In genomic region chr9:122991370-122991830, GRCh38 we compare ENCODE assay signal across 9 cellular contexts. TPM values are rescaled to one million over a fixed set of nuclear protein-coding genes. Genes with fewer than 3 reads are reported as not detected.
DNase-seq lines count a peak whose midpoint lies in the region; ATAC-seq and FAIRE-seq lines count a peak whose summit lies in the region.
"Had no signal": no experiment of that assay in that cellular context is flagged by ENCODE, and none has a peak within 500 bp of the region (broad histone marks: within the 10 kb centered on the region; RNA-seq: fewer than 3 reads in every experiment).

No MANE protein-coding gene starts in this region.

- H3K4me3 Mint-ChIP-seq in CD4-positive, CD25-positive, alpha-beta regulatory T cell, result no peak overlapping the region
- no peak overlapping the region for H3K4me3 Mint-ChIP-seq in activated naive CD8-positive, alpha-beta T cell treated with anti-CD3 and anti-CD28 coated beads, Interleukin-2, amount 50 U/mL, for 24 hours
- H3K4me3 Mint-ChIP-seq: stimulated activated naive CD8-positive, alpha-beta T cell treated with anti-CD3 and anti-CD28 coated beads, Interleukin-15, Interleukin-2, amounts not matched to agents 100 ng/mL and 50 ng/mL, for 24 hours had no signal

- no peaks in the 10 kb centered on the region for H3K9me3 Mint-ChIP-seq in CD4-positive, CD25-positive, alpha-beta regulatory T cell
- no peaks in the 10 kb centered on the region for H3K9me3 Mint-ChIP-seq in activated naive CD8-positive, alpha-beta T cell treated with anti-CD3 and anti-CD28 coated beads, Interleukin-2, amount 50 U/mL, for 24 hours
- H3K9me3 Mint-ChIP-seq: stimulated activated naive CD8-positive, alpha-beta T cell treated with anti-CD3 and anti-CD28 coated beads, Interleukin-15, Interleukin-2, amounts not matched to agents 100 ng/mL and 50 ng/mL, for 24 hours had no signal

- H3K9me3 ChIP-seq in CD4-positive, CD25-positive, alpha-beta regulatory T cell (ENCODE audit: control insufficient read depth in 2 of 2, low read length in 2 of 2), result no peaks in the 10 kb centered on the region
- no peaks in the 10 kb centered on the region for H3K9me3 ChIP-seq in small intestine (ENCODE audit: control insufficient read depth, low read depth)

- H3K4me3 ChIP-seq in CD4-positive, CD25-positive, alpha-beta regulatory T cell (ENCODE audit: low read depth, low read length), result no peak overlapping the region
- no peak overlapping the region for H3K4me3 ChIP-seq in small intestine (ENCODE audit: low read depth in 1 of 2, low read length in 2 of 2)

- H3K27me3 ChIP-seq in CD4-positive, CD25-positive, alpha-beta regulatory T cell (ENCODE audit: control insufficient read depth, insufficient read depth, low read length), result no peaks in the 10 kb centered on the region
- H3K27me3 ChIP-seq in small intestine (ENCODE audit: control insufficient read depth in 2 of 2, insufficient read depth in 2 of 2, low read length in 2 of 2), result no peaks in the 10 kb centered on the region

- no peaks in the 10 kb centered on the region for H3K4me1 ChIP-seq in CD4-positive, CD25-positive, alpha-beta regulatory T cell (ENCODE audit: control insufficient read depth, insufficient read depth, low read length, poor library complexity, severe bottlenecking)
- no peaks in the 10 kb centered on the region for H3K4me1 ChIP-seq in small intestine (ENCODE audit: control insufficient read depth in 2 of 2, insufficient read depth in 1 of 2, low read depth in 1 of 2, low read length in 1 of 2)

- no peaks in the 10 kb centered on the region for H3K27me3 Mint-ChIP-seq in CD4-positive, CD25-positive, alpha-beta regulatory T cell
- no peaks in the 10 kb centered on the region for H3K27me3 Mint-ChIP-seq in activated naive CD8-positive, alpha-beta T cell treated with anti-CD3 and anti-CD28 coated beads, Interleukin-2, amount 50 U/mL, for 24 hours
- H3K27me3 Mint-ChIP-seq: stimulated activated naive CD8-positive, alpha-beta T cell treated with anti-CD3 and anti-CD28 coated beads, Interleukin-15, Interleukin-2, amounts not matched to agents 100 ng/mL and 50 ng/mL, for 24 hours had no signal

- H3K4me1 Mint-ChIP-seq in CD4-positive, CD25-positive, alpha-beta regulatory T cell, result peaks cover 3 to 7% (median 5%) of the 10 kb centered on the region in 4 donors
- peaks cover 3% of the 10 kb centered on the region for H3K4me1 Mint-ChIP-seq in activated naive CD8-positive, alpha-beta T cell treated with anti-CD3 and anti-CD28 coated beads, Interleukin-2, amount 50 U/mL, for 24 hours

- no peak overlapping the region for H3K27ac Mint-ChIP-seq in CD4-positive, CD25-positive, alpha-beta regulatory T cell
- no peak overlapping the region for H3K27ac Mint-ChIP-seq in activated naive CD8-positive, alpha-beta T cell treated with anti-CD3 and anti-CD28 coated beads, Interleukin-2, amount 50 U/mL, for 24 hours
- H3K27ac Mint-ChIP-seq: stimulated activated naive CD8-positive, alpha-beta T cell treated with anti-CD3 and anti-CD28 coated beads, Interleukin-15, Interleukin-2, amounts not matched to agents 100 ng/mL and 50 ng/mL, for 24 hours had no signal

- peaks cover 14% of the 10 kb centered on the region for H3K36me3 Mint-ChIP-seq in CD4-positive, CD25-positive, alpha-beta regulatory T cell
- H3K36me3 Mint-ChIP-seq in activated naive CD8-positive, alpha-beta T cell treated with anti-CD3 and anti-CD28 coated beads, Interleukin-2, amount 50 U/mL, for 24 hours (ENCODE audit: low read depth), result peaks cover 4% of the 10 kb centered on the region

- H3K27ac ChIP-seq in CD4-positive, CD25-positive, alpha-beta regulatory T cell (ENCODE audit: insufficient read depth, low read length, poor library complexity, severe bottlenecking), result no peak overlapping the region
- H3K27ac ChIP-seq in small intestine (ENCODE audit: low read depth in 1 of 2, low read length in 1 of 2), result no peak overlapping the region

- peak; percentile 95 for FAIRE-seq in small intestine (lab: Jason Lieb, UNC)

- intact Hi-C loops in left cardiac atrium (cut with DNase I), result no loop called here

- H3K36me3 ChIP-seq in CD4-positive, CD25-positive, alpha-beta regulatory T cell (ENCODE audit: control insufficient read depth, insufficient read depth, low read length), result peaks cover 24% of the 10 kb centered on the region
- peaks cover 0 to 3% of the 10 kb centered on the region in 2 donors for H3K36me3 ChIP-seq in small intestine (ENCODE audit: control insufficient read depth in 2 of 2, insufficient read depth in 2 of 2, low read length in 2 of 2)

- 38 to 47% (median 46%) methylated on average over 4 of the region's 4 CpGs for WGBS in small intestine, 3 donors

- peak; percentile 10 to 65 (median 41) for DNase-seq in CD4-positive, CD25-positive, alpha-beta regulatory T cell
- DNase-seq in OCI-M1 (lab: John Stamatoyannopoulos, UW), result peak; percentile 64
- peak; percentile 8 for DNase-seq in activated naive CD8-positive, alpha-beta T cell treated with anti-CD3 and anti-CD28 coated beads, Interleukin-2, amount 50 U/mL, for 24 hours
- peak; percentile 27 for DNase-seq in left cardiac atrium
- DNase-seq in small intestine, result peak; percentile 64
- DNase-seq in occipital lobe (lab: John Stamatoyannopoulos, UW), result no peak

- ATAC-seq in CD4-positive, CD25-positive, alpha-beta regulatory T cell (ENCODE audit: low read depth in 2 of 2), result peak; percentile 88 to 91
- peak; percentile 55 for ATAC-seq in GM21576 (IDR thresholded peaks at IDR 0.05; ENCODE audit: unreplicated experiment)
- peak; percentile 94 for ATAC-seq in activated naive CD8-positive, alpha-beta T cell treated with anti-CD3 and anti-CD28 coated beads, Interleukin-2, amount 50 U/mL, for 24 hours
- peak; percentile 79 to 95 for ATAC-seq in left cardiac atrium
- ATAC-seq in GM18858 (IDR thresholded peaks at IDR 0.05; ENCODE audit: unreplicated experiment), result no peak

RNA-seq across cellular contexts. Expression of gene GPR21, which starts 42.1 kb away (rescaled TPM):
- 3.6 TPM for total RNA-seq in CD4-positive, CD25-positive, alpha-beta regulatory T cell
- polyA plus RNA-seq in CD4-positive, CD25-positive, alpha-beta regulatory T cell, result not detected
- total RNA-seq in left cardiac atrium, result under 1 TPM; 0.21 to 0.55 TPM
- polyA plus RNA-seq in small intestine, result under 1 TPM in 1 of 3 donors, not detected in 2; 0.15 TPM
- 13.3 TPM for total RNA-seq in occipital lobe

RNA-seq across cellular contexts. Expression of gene RABGAP1, which starts 50.6 kb away (rescaled TPM):
- 50.7 TPM for total RNA-seq in CD4-positive, CD25-positive, alpha-beta regulatory T cell
- polyA plus RNA-seq in CD4-positive, CD25-positive, alpha-beta regulatory T cell, result 10 to 100 TPM; 19.2 to 28.8 (median 25.2) TPM
- 10 to 100 TPM; 38.0 to 40.8 TPM for total RNA-seq in left cardiac atrium
- polyA plus RNA-seq in small intestine, result 10 to 100 TPM in 1 of 3 donors, 1 to 10 TPM in 2; 5.9 to 10.3 (median 6.7) TPM
- total RNA-seq in occipital lobe, result 115 TPM
